ENCODE assay signal across 26 cellular contexts in genomic region chr14:90461425-90461824, GRCh38.
DNase-seq lines count a peak whose midpoint lies in the region; ATAC-seq, FAIRE-seq and TF ChIP-seq lines count a peak whose summit lies in the region.
"Had no signal": no experiment of that assay in that cellular context is flagged by ENCODE, and none has a peak within 500 bp of the region (broad histone marks: within the 10 kb centered on the region; RNA-seq: fewer than 3 reads in every experiment).

No MANE protein-coding gene starts in this region.

- no peak for TF ChIP-seq CTCF in A549 (IDR thresholded peaks at IDR 0.05)
- peak; percentile 36 to 61; a peak in 3 of 4 replicates for TF ChIP-seq CTCF in GM23338 (conservative IDR thresholded peaks at IDR 0.05; ENCODE audit: low read depth in 2 of 2)
- peak; percentile 20; the same call in 1 of the 2 replicates for TF ChIP-seq CTCF in WERI-Rb-1 (IDR thresholded peaks at IDR 0.05; ENCODE audit: low read depth, low read length)
- TF ChIP-seq CTCF in epithelial cell of proximal tubule (conservative IDR thresholded peaks at IDR 0.05; ENCODE audit: low read depth, low read length): peak; percentile 9

- no peaks in the 10 kb centered on the region for H3K9me3 ChIP-seq in A549
- no peaks in the 10 kb centered on the region for H3K9me3 ChIP-seq in WERI-Rb-1 (ENCODE audit: severe bottlenecking)
- H3K9me3 ChIP-seq: Caco-2, MG63, Peyer's patch had no signal

- H3K27ac Mint-ChIP-seq in GM23338: no peak overlapping the region
- H3K27ac Mint-ChIP-seq: CD4-positive, alpha-beta T cell; IgD-negative memory B cell had no signal

- no peaks in the 10 kb centered on the region for H4K20me1 ChIP-seq in GM23338 (replicated peaks; ENCODE audit: insufficient read depth)

- TF ChIP-seq EP300 in A549 (IDR thresholded peaks at IDR 0.05): no peak

- no peak overlapping the region for H3K4me3 Mint-ChIP-seq in GM23338
- H3K4me3 Mint-ChIP-seq: CD4-positive, alpha-beta T cell; IgD-negative memory B cell had no signal

- H3K36me3 ChIP-seq in GM23338 (ENCODE audit: insufficient read depth): no peaks in the 10 kb centered on the region
- H3K36me3 ChIP-seq in WERI-Rb-1: no peaks in the 10 kb centered on the region
- H3K36me3 ChIP-seq: MG63, Peyer's patch had no signal

- H3F3A ChIP-seq in GM23338 (replicated peaks; ENCODE audit: low read depth): no peaks in the 10 kb centered on the region

- no peaks in the 10 kb centered on the region for H3K9me2 ChIP-seq in GM23338 (ENCODE audit: insufficient read depth)

- H3K27me3 Mint-ChIP-seq in GM23338 (ENCODE audit: insufficient read depth, low read depth, poor library complexity): peaks cover 7% of the 10 kb centered on the region
- H3K27me3 Mint-ChIP-seq: CD4-positive, alpha-beta T cell had no signal

- no peaks in the 10 kb centered on the region for H3K79me2 ChIP-seq in GM23338 (replicated peaks; ENCODE audit: insufficient read depth)

- no peaks in the 10 kb centered on the region; the same call in 2 of the 3 replicates for H3K9me3 Mint-ChIP-seq in GM23338
- H3K9me3 Mint-ChIP-seq: CD4-positive, alpha-beta T cell had no signal

- FAIRE-seq in A549 (lab: Jason Lieb, UNC): no peak
- FAIRE-seq: A204.1, GM18507 had no signal

- peaks cover 4% of the 10 kb centered on the region; the same call in 1 of the 3 replicates for H3K4me1 Mint-ChIP-seq in GM23338
- H3K4me1 Mint-ChIP-seq: IgD-negative memory B cell had no signal

- CTCF ChIA-PET in A549 (lab: Yijun Ruan, JAX): interaction anchor here (0.6 to 1.3 kb wide), 3 partner anchors 15 to 1800 kb away, joined by 3 to 4 read pairs (median 3); no protein-coding TSS in a partner anchor

- H3K4me3 ChIP-seq in A549 (no peak overlapping the region), GM23338 (no peak overlapping the region), WERI-Rb-1 (ENCODE audit: low read depth, low read length) (no peak overlapping the region), epithelial cell of proximal tubule (ENCODE audit: low read depth, low read length) (no peak overlapping the region)
- H3K4me3 ChIP-seq: GM23248, MG63, Peyer's patch had no signal

- POLR2A ChIA-PET in A549 (lab: Yijun Ruan, JAX): interaction anchor here (0.9 kb wide), 1 partner anchor 64 kb away, joined by 6 read pairs; no protein-coding TSS in a partner anchor

- DNase-seq in A549 (ENCODE audit: low read depth in 1 of 2, low spot score in 1 of 2): peak in 1 of 2 experiments; percentile 20
- peak; percentile 48 for DNase-seq in GM23338 (ENCODE audit: low spot score)
- DNase-seq in WERI-Rb-1: no peak
- DNase-seq in epithelial cell of proximal tubule (ENCODE audit: low read depth): no peak
- DNase-seq in NCI-H1092 treated with DMSO at 0.1 percent for 48 hours (lab: John Stamatoyannopoulos, UW): no peak
- no peak for DNase-seq in A172 (ENCODE audit: low spot score)
- no peak for DNase-seq in retina
- no peak for DNase-seq in NCI-H187 (lab: John Stamatoyannopoulos, UW)
- DNase-seq: Caco-2; CD4-positive, alpha-beta T cell; DND-41; GM23248; Karpas-422; MG63; NCI-H1048; NCI-H1436 treated with DMSO at 0.1 percent for 48 hours; NCI-H2029; NCI-H345; NCI-H524; NCI-H774; NK-92 treated with Interleukin-12 subunit alpha and Interleukin-12 subunit beta, amount 100 ng/mL, for 24 hours; Peyer's patch had no signal

- H3K4me1 ChIP-seq in A549: no peaks in the 10 kb centered on the region
- H3K4me1 ChIP-seq in GM23338 (ENCODE audit: insufficient read depth): no peaks in the 10 kb centered on the region
- H3K4me1 ChIP-seq: Caco-2 had no signal

- 56% methylated on average over 6 of the region's 6 CpGs for WGBS in A549 (ENCODE audit: missing lambda C conversion rate)

- H3K27me3 ChIP-seq in GM23338 (ENCODE audit: insufficient read depth) (no peaks in the 10 kb centered on the region), WERI-Rb-1 (ENCODE audit: insufficient read depth, low read depth, severe bottlenecking) (no peaks in the 10 kb centered on the region)
- H3K27me3 ChIP-seq: MG63, Peyer's patch had no signal

- TF ChIP-seq POLR2A in A549 (IDR thresholded peaks at IDR 0.05; ENCODE audit: low read length): no peak

- no peaks in the 10 kb centered on the region for H3K36me3 Mint-ChIP-seq in GM23338 (ENCODE audit: low read depth)
- H3K36me3 Mint-ChIP-seq: IgD-negative memory B cell had no signal

- H2AFZ ChIP-seq in GM23338: no peak overlapping the region
- H2AFZ ChIP-seq: GM23248 had no signal

- ATAC-seq in A549 (peak; percentile 26 to 37; a peak in 1 of 6 replicates), GM23338 (no peak)
- ATAC-seq: SK-N-SH treated with all-trans-retinoic acid at 6 μM for 48 hours had no signal

- TF ChIP-seq RAD21 in A549 (conservative IDR thresholded peaks at IDR 0.05 in 1 of 2, IDR thresholded peaks at IDR 0.05 in 1 of 2): no peak

- H3K4me2 ChIP-seq in A549 (no peak overlapping the region), GM23338 (no peak overlapping the region)

- H3K27ac ChIP-seq in A549 (no peak overlapping the region), GM23338 (ENCODE audit: low read depth) (no peak overlapping the region), WERI-Rb-1 (no peak overlapping the region)
- H3K27ac ChIP-seq: GM23248, Peyer's patch had no signal

TF ChIP-seq in A549, 52 proteins besides CTCF, POLR2A, EP300 and RAD21:
- TF ChIP-seq, protein P1, sequence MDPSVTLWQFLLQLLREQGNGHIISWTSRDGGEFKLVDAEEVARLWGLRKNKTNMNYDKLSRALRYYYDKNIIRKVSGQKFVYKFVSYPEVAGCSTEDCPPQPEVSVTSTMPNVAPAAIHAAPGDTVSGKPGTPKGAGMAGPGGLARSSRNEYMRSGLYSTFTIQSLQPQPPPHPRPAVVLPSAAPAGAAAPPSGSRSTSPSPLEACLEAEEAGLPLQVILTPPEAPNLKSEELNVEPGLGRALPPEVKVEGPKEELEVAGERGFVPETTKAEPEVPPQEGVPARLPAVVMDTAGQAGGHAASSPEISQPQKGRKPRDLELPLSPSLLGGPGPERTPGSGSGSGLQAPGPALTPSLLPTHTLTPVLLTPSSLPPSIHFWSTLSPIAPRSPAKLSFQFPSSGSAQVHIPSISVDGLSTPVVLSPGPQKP (IDR thresholded peaks at IDR 0.05; ENCODE audit: low read depth, low read length): no peak
- no peak for TF ChIP-seq KDM1A (IDR thresholded peaks at IDR 0.05; ENCODE audit: low read depth)
- TF ChIP-seq RARB (CRISPR knock-in tag; IDR thresholded peaks at IDR 0.05): no peak
- no peak for TF ChIP-seq HOXB5 (CRISPR knock-in tag; IDR thresholded peaks at IDR 0.05)
- no peak for TF ChIP-seq MYC (IDR thresholded peaks at IDR 0.05; ENCODE audit: borderline replicate concordance, low read length)
- no peak for TF ChIP-seq CHD2 (IDR thresholded peaks at IDR 0.05; ENCODE audit: low read length, partially characterized antibody)
- TF ChIP-seq CBX2 (IDR thresholded peaks at IDR 0.05; ENCODE audit: borderline replicate concordance, low read depth): no peak

TF ChIP-seq in GM23338, 12 proteins besides CTCF, POLR2A, EP300 and RAD21 (continues in another document):
- TF ChIP-seq STAT1 (IDR thresholded peaks at IDR 0.05; ENCODE audit: unreplicated experiment): no peak
